In the genomic region with DNA sequence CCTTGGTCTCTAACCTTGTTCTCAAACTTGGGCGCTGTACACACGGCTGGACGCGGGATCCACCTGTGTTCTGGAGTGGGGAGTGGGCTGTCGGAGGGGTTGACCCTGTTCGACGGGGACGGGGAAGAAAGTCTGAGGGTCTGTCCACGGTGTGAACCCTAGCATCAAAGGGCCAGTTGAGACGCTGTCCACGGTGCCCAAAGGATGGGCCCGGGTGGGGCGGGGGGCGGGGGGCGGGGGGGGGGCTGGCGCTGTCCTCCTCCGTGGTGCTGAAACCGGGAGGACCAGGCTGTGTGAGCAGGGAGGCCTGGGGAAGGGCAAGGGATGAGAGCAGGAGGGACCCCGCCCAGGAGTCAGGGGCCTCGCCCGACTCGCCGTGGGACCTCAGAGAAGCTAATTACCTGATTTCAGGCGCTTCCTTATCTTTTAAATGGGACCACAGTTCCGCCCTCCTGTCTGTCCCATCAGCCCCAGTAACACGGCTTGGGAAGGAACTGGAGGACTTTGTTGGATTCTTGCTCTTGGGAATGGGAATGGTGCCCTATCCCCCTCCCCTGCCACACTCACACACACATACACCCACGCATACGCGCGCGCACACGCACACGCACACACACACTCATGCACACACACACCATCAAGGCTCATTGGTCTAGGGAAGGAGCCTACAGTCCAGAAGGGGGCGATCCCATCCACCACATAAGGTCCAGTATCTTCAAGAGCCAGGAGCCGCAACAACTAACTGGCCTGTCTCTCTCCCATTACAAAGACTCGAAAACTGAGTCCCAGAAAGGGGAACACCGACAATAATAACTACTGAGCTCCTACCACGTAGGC, we compare ENCODE assay signal across 7 cellular contexts.
DNase-seq lines count a peak whose midpoint lies in the region; ATAC-seq, FAIRE-seq and TF ChIP-seq lines count a peak whose summit lies in the region.

No MANE protein-coding gene starts in this region.

- DNase-seq in ELR (ENCODE audit: low read depth) (peak; percentile 59), HUDEP-2 (lab: John Stamatoyannopoulos, UW; ENCODE audit: unreplicated experiment in 76 of 76) (peak in 51 of 76 experiments; percentile 7 to 64 (median 36)), RCC 7860 (ENCODE audit: low spot score) (peak; percentile 28), erythroblast (lab: John Stamatoyannopoulos, UW) (peak; percentile 73 to 80), UCSD-AML1 (lab: John Stamatoyannopoulos, UW; ENCODE audit: unreplicated experiment) (no peak)

- peak overlapping the region; percentile 14 to 50 for H3K4me3 ChIP-seq in muscle layer of colon (ENCODE audit: low read depth in 1 of 2, low read length in 2 of 2)

- H3K9ac ChIP-seq in muscle layer of colon (ENCODE audit: low read length), result no peak overlapping the region

- H3K4me1 ChIP-seq in muscle layer of colon (ENCODE audit: insufficient read depth, low read length), result peaks cover 26% of the 10 kb centered on the region

- FAIRE-seq in RCC 7860 (lab: Jason Lieb, UNC), result no peak

- no peaks in the 10 kb centered on the region for H3K36me3 ChIP-seq in muscle layer of colon (ENCODE audit: insufficient read depth, low read length)

- TF ChIP-seq POLR2A in erythroblast (IDR thresholded peaks at IDR 0.05; ENCODE audit: low read length), result no peak

- H3K27ac ChIP-seq in muscle layer of colon (ENCODE audit: low read depth, low read length), result no peak overlapping the region

- no peak for ATAC-seq in GM18870 (IDR thresholded peaks at IDR 0.05; ENCODE audit: unreplicated experiment)

- H3K27me3 ChIP-seq in muscle layer of colon (ENCODE audit: control insufficient read depth in 1 of 2, insufficient read depth in 2 of 2, low read length in 2 of 2), result peaks cover 0 to 7% of the 10 kb centered on the region in 2 donors

- H3K9me3 ChIP-seq in muscle layer of colon (ENCODE audit: low read length), result no peaks in the 10 kb centered on the region
